In the genomic region with DNA sequence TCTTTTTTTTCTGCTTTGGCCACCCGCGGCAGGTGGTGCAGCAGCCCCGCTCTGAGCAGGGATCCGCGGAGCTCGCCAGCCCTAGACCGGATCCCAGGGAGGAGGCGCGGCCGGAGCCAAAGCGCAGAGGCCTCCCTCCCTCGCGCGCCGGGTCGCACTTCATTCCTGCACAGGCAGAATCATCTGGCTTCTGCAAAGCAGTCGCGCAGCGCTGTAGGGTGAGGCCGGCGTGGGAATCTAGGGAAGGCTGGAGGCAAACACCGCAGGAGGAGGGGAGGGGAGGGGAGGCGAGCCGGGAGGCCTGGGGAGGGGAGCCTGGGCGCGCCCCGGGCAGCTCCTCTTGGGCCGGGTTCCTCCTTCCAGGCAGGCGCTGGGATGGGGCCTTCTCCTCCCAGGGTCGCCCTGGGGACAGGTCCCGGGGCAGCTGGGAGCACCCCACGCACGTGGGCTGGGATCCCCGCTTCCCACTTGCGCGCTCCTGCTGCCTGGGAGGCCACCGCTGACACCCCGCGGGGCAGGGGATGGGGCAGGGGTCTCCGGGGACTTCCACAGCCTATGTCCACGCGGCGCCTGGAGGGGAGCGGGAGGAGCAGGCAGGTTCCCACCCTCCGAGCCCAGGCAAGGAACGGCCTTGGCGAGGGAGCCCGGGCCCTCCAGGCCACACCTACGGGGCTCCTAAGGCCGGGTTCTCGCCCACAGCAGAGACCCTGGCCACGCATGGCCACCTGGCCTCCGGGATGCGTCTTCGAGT, we compare ENCODE assay signal across 9 cellular contexts. TPM values are rescaled to one million over a fixed set of nuclear protein-coding genes. Genes with fewer than 3 reads are reported as not detected.
DNase-seq lines count a peak whose midpoint lies in the region; ATAC-seq and TF ChIP-seq lines count a peak whose summit lies in the region.
"Had no signal": no experiment of that assay in that cellular context is flagged by ENCODE, and none has a peak within 500 bp of the region (broad histone marks: within the 10 kb centered on the region; RNA-seq: fewer than 3 reads in every experiment).

No MANE protein-coding gene starts in this region.

- H3K4me1 ChIP-seq in NT2/D1 (ENCODE audit: insufficient read depth, insufficient read length) (peaks cover 8% of the 10 kb centered on the region), fibroblast of lung (ENCODE audit: control insufficient read depth, extremely low read depth, insufficient read depth, low read length) (peaks cover 9% of the 10 kb centered on the region), mesenchymal stem cell (ENCODE audit: control insufficient read depth, insufficient read depth, low read depth, low read length) (peaks cover 41% of the 10 kb centered on the region), stomach (peaks cover 26 to 81% (median 53%) of the 10 kb centered on the region in 4 donors)

- H3K9me3 ChIP-seq in NT2/D1 (ENCODE audit: insufficient read depth, low read length) (no peaks in the 10 kb centered on the region), fibroblast of lung (ENCODE audit: control insufficient read depth, insufficient read depth, low read depth, low read length) (no peaks in the 10 kb centered on the region), mesenchymal stem cell (ENCODE audit: control insufficient read depth, low read length) (no peaks in the 10 kb centered on the region), stomach (no peaks in the 10 kb centered on the region)

- WGBS in mesenchymal stem cell: 36% methylated on average over 49 of the region's 55 CpGs
- WGBS in stomach, 5 donors: 43 to 53% (median 49%) methylated on average over 30 to 55 of the region's 55 CpGs

- H3K27me3 ChIP-seq in NT2/D1 (ENCODE audit: insufficient read depth, insufficient read length) (peaks cover 18% of the 10 kb centered on the region), fibroblast of lung (ENCODE audit: control insufficient read depth, insufficient read depth, low read length) (no peaks in the 10 kb centered on the region), mesenchymal stem cell (ENCODE audit: control insufficient read depth in 1 of 2, insufficient read depth in 1 of 2, low read length in 2 of 2) (no peaks in the 10 kb centered on the region), stomach (no peaks in the 10 kb centered on the region)

- H3K4me3 ChIP-seq in NT2/D1 (ENCODE audit: insufficient read length, low read depth) (peak overlapping the region; percentile 21), fibroblast of lung (replicated peaks in 1 of 4; ENCODE audit: control extremely low read depth in 1 of 4, insufficient read depth in 1 of 4, low read depth in 3 of 4, low read length in 4 of 4) (peak overlapping the region; percentile 15 to 52 (median 32)), mesenchymal stem cell (ENCODE audit: insufficient read depth in 1 of 2, low read depth in 1 of 2, low read length in 2 of 2) (peak overlapping the region; percentile 53 to 79), stomach (peak overlapping the region; percentile 32 to 39 (median 35))

- no peak overlapping the region for H3K14ac ChIP-seq in mesenchymal stem cell (ENCODE audit: low read length in 2 of 2)

- peaks cover 37 to 85% (median 74%) of the 10 kb centered on the region in 4 donors for H3K4me1 Mint-ChIP-seq in naive thymus-derived CD8-positive, alpha-beta T cell

- no peaks in the 10 kb centered on the region for H4K20me1 ChIP-seq in fibroblast of lung (ENCODE audit: control insufficient read depth, extremely low read depth, insufficient read depth, low read length)

- H3K79me2 ChIP-seq in fibroblast of lung (ENCODE audit: control insufficient read depth, insufficient read depth, low read length): no peaks in the 10 kb centered on the region

- H3K79me1 ChIP-seq in mesenchymal stem cell (replicated peaks; ENCODE audit: low read length, poor library complexity, severe bottlenecking): peaks cover 19% of the 10 kb centered on the region

- H2BK5ac ChIP-seq in mesenchymal stem cell (ENCODE audit: low read depth, low read length, poor library complexity, severe bottlenecking): no peak overlapping the region

- H2AK5ac ChIP-seq in mesenchymal stem cell (ENCODE audit: low read length, severe bottlenecking): peak overlapping the region; percentile 79

- H3K27ac ChIP-seq in fibroblast of lung (ENCODE audit: insufficient read depth, low read length) (no peak overlapping the region), mesenchymal stem cell (ENCODE audit: low read length, poor library complexity, severe bottlenecking) (no peak overlapping the region), stomach (peak overlapping the region; percentile 47 to 87 (median 66))

- peak overlapping the region; percentile 61 for H3K18ac ChIP-seq in mesenchymal stem cell (ENCODE audit: low read depth in 1 of 2, low read length in 2 of 2)

- H3K27ac Mint-ChIP-seq in naive thymus-derived CD8-positive, alpha-beta T cell: peak overlapping the region in 2 of 10 donors; percentile 41 to 73

- no peaks in the 10 kb centered on the region for H3K9me3 Mint-ChIP-seq in naive thymus-derived CD8-positive, alpha-beta T cell

- H2BK12ac ChIP-seq in mesenchymal stem cell (ENCODE audit: low read length in 2 of 2): peak overlapping the region; percentile 30 to 68

- no peak for TF ChIP-seq POLR2A in stomach (IDR thresholded peaks at IDR 0.05)

- H2BK15ac ChIP-seq in mesenchymal stem cell (ENCODE audit: low read depth, poor library complexity, severe bottlenecking): peak overlapping the region; percentile 52

- DNase-seq in NT2/D1 (ENCODE audit: low read depth, low spot score) (no peak), fibroblast of lung (ENCODE audit: low read depth in 2 of 2) (peak; percentile 51 to 63), mesenchymal stem cell (peak; percentile 65), stomach (peak; percentile 55), NCI-H748 (lab: John Stamatoyannopoulos, UW; ENCODE audit: unreplicated experiment) (no peak)
- DNase-seq in naive thymus-derived CD8-positive, alpha-beta T cell: no peak
- no peak for DNase-seq in stimulated activated CD4-positive, alpha-beta T cell treated with anti-CD3 and anti-CD28 coated beads, Interleukin-4, amount 100 ng/mL, for 24 hours
- DNase-seq: stimulated activated CD4-positive, alpha-beta T cell treated with anti-CD3 and anti-CD28 coated beads, Interleukin-4, amount 100 ng/mL, for 4 hours had no signal

- H3K4me3 Mint-ChIP-seq in naive thymus-derived CD8-positive, alpha-beta T cell: no peak overlapping the region

- H3K9ac ChIP-seq in NT2/D1 (ENCODE audit: insufficient read length, low read depth) (no peak overlapping the region), fibroblast of lung (ENCODE audit: insufficient read depth, low read length) (peak overlapping the region; percentile 24), mesenchymal stem cell (ENCODE audit: low read length) (peak overlapping the region; percentile 86)

- H3K4me2 ChIP-seq in fibroblast of lung (ENCODE audit: extremely low read depth, insufficient read depth, low read length) (peak overlapping the region; percentile 83), mesenchymal stem cell (ENCODE audit: low read length, poor library complexity, severe bottlenecking) (peak overlapping the region; percentile 90)

- H3K36me3 ChIP-seq in NT2/D1 (ENCODE audit: insufficient read depth, insufficient read length, low read length): no peaks in the 10 kb centered on the region
- H3K36me3 ChIP-seq in fibroblast of lung (ENCODE audit: control insufficient read depth, insufficient read depth, low read length): no peaks in the 10 kb centered on the region
- peaks cover 3 to 8% of the 10 kb centered on the region in 2 experiments for H3K36me3 ChIP-seq in mesenchymal stem cell (ENCODE audit: control insufficient read depth in 1 of 2, insufficient read depth in 2 of 2, low read depth in 1 of 2, low read length in 2 of 2)
- peaks cover 0 to 10% (median 0%) of the 10 kb centered on the region in 4 donors for H3K36me3 ChIP-seq in stomach

- H3K23ac ChIP-seq in mesenchymal stem cell (ENCODE audit: low read length in 2 of 2): no peak overlapping the region

- H4K91ac ChIP-seq in mesenchymal stem cell (ENCODE audit: low read length): peak overlapping the region; percentile 54

- peak overlapping the region; percentile 57 for H4K8ac ChIP-seq in mesenchymal stem cell (ENCODE audit: low read length)

- intact Hi-C loops in stomach (cut with DNase I; ENCODE audit: low total_unique reads): no loop called here

- no peak for TF ChIP-seq EP300 in stomach (IDR thresholded peaks at IDR 0.05)

- no peak for TF ChIP-seq CTCF in fibroblast of lung (conservative IDR thresholded peaks at IDR 0.05 in 1 of 2, IDR thresholded peaks at IDR 0.05 in 1 of 2; ENCODE audit: low read depth in 1 of 2, low read length in 2 of 2)
- TF ChIP-seq CTCF in stomach (IDR thresholded peaks at IDR 0.05): no peak

- POLR2A ChIA-PET in naive thymus-derived CD8-positive, alpha-beta T cell (lab: Charles Lee): no interaction called here

- peak overlapping the region; percentile 71 for H2BK120ac ChIP-seq in mesenchymal stem cell (ENCODE audit: low read depth, low read length)

- peak overlapping the region in 1 of 2 experiments; percentile 27 for H3K4ac ChIP-seq in mesenchymal stem cell (ENCODE audit: low read depth in 1 of 2, low read length in 2 of 2)

- ATAC-seq in naive thymus-derived CD8-positive, alpha-beta T cell: no peak
- ATAC-seq in HG03097 (IDR thresholded peaks at IDR 0.05; ENCODE audit: low FRiP score, unreplicated experiment): no peak

- H2AFZ ChIP-seq in fibroblast of lung (ENCODE audit: low read length) (no peak overlapping the region), mesenchymal stem cell (ENCODE audit: low read depth, low read length) (no peak overlapping the region)

- peaks cover 4 to 40% (median 20%) of the 10 kb centered on the region in 3 donors for H3K36me3 Mint-ChIP-seq in naive thymus-derived CD8-positive, alpha-beta T cell

- H3K27me3 Mint-ChIP-seq in naive thymus-derived CD8-positive, alpha-beta T cell: no peaks in the 10 kb centered on the region

RNA-seq across cellular contexts. Expression of gene MBP, which starts 45.0 kb away (rescaled TPM):
- total RNA-seq in fibroblast of lung (3.6 and 7.2 TPM in 2 replicates), stomach (100 to 1,000 TPM in 1 of 5 donors, 10 to 100 TPM in 4; 30.4 to 407 (median 43.8) TPM)
- polyA plus RNA-seq in fibroblast of lung (2.3 and 2.4 TPM in 2 replicates), stomach (10 to 100 TPM in 1 of 3 donors, 1 to 10 TPM in 2; 7.9 to 16.8 (median 8.1) TPM)
- 1.9 and 2.0 TPM in 2 replicates for polyA plus RNA-seq in fibroblast of lung (2012)
- 2.6 and 3.3 TPM in 2 replicates for polyA minus RNA-seq in fibroblast of lung (ENCODE audit: low replicate concordance)
- polyA plus RNA-seq in mesenchymal stem cell (2013, experiment 1 of 2): 7.6 TPM
- polyA plus RNA-seq in mesenchymal stem cell (2013, experiment 2 of 2): 8.8 TPM
- 100 to 1,000 TPM in 1 of 2 experiments, 10 to 100 TPM in 1; 99.9 to 108 TPM for total RNA-seq in naive thymus-derived CD8-positive, alpha-beta T cell
- polyA plus RNA-seq in naive thymus-derived CD8-positive, alpha-beta T cell: 100 to 1,000 TPM in 2 of 3 donors, 10 to 100 TPM in 1; 89.2 to 148 (median 105) TPM

Comparison
In these comparisons a context has a peak if more than half of its experiments do, and no peak if none do; other contexts are left out.
1. DNase-seq: peak in fibroblast of lung (2 of 2), mesenchymal stem cell (single experiment) and stomach (single experiment); none in NT2/D1 (single experiment), naive thymus-derived CD8-positive, alpha-beta T cell (0 of 10), NCI-H748 (single experiment) and stimulated activated CD4-positive, alpha-beta T cell treated with anti-CD3 and anti-CD28 coated beads, Interleukin-4, amount 100 ng/mL, for 24 hours (single experiment).
2. H3K27ac ChIP-seq: peak in stomach (5 of 5); none in fibroblast of lung (single experiment) and mesenchymal stem cell (single experiment).
3. Peak in every context shown above with its lines, with median percentiles within 50 percentile points of each other: H3K4me3 ChIP-seq.